In the genomic region with DNA sequence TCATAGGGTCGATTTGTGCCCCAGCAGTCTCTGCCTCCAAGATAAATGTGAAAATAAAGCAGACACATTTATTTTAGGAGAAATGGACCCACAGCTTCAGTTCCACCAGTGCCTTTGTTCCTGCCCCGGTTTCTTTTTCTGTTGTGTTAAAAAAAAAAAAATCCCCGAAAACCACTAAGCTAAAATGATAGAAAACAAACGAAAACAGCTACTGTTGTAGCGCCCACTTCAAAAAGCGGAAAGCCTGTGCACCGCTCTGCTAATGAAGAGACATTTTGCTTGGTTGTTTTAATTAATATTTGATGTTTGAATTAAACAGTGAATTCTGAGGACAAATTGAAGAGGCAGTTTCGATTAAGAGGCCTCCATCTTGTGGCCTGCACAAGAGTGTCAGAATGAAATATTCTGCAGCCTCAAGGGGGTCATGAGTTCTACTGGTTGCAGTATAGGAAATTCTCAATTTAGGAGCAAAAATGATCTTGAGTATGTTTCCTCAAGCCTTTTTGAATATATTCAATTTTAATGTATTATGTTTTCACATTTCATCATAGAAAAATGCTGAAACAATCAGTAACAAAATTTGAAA, we compare ENCODE assay signal across 17 cellular contexts.
DNase-seq lines count a peak whose midpoint lies in the region; ATAC-seq and FAIRE-seq lines count a peak whose summit lies in the region.
"Had no signal": no experiment of that assay in that cellular context is flagged by ENCODE, and none has a peak within 500 bp of the region (broad histone marks: within the 10 kb centered on the region; RNA-seq: fewer than 3 reads in every experiment).

No MANE protein-coding gene starts in this region.

- peak overlapping the region; percentile 42 for H3K9ac ChIP-seq in SK-N-MC (ENCODE audit: insufficient read length)

- no peaks in the 10 kb centered on the region for H3K9me3 Mint-ChIP-seq in activated naive CD4-positive, alpha-beta T cell treated with anti-CD3 and anti-CD28 coated beads, Interleukin-2, amount 10 ng/mL, durations not matched to agents 7 days and 5 days
- H3K9me3 Mint-ChIP-seq in activated naive CD8-positive, alpha-beta T cell treated with anti-CD3 and anti-CD28 coated beads, Interleukin-2, amount 50 U/mL, for 24 hours, result no peaks in the 10 kb centered on the region
- H3K9me3 Mint-ChIP-seq in stimulated activated naive B cell treated with anti-CD40 and anti-IgM and Interleukin-4, amounts not matched to agents 10 μg/mL and 1 μg/mL and 100 μg/mL, for 72 hours, result no peaks in the 10 kb centered on the region

- peak overlapping the region; percentile 95 for H3K27ac Mint-ChIP-seq in activated naive CD4-positive, alpha-beta T cell treated with anti-CD3 and anti-CD28 coated beads, Interleukin-2, amount 10 ng/mL, durations not matched to agents 7 days and 5 days
- H3K27ac Mint-ChIP-seq in activated naive CD8-positive, alpha-beta T cell treated with anti-CD3 and anti-CD28 coated beads, Interleukin-2, amount 50 U/mL, for 24 hours, result peak overlapping the region; percentile 78
- H3K27ac Mint-ChIP-seq in stimulated activated naive B cell treated with anti-CD40 and anti-IgM and Interleukin-4, amounts not matched to agents 10 μg/mL and 1 μg/mL and 100 μg/mL, for 72 hours, result no peak overlapping the region

- H3K4me1 Mint-ChIP-seq in activated naive CD4-positive, alpha-beta T cell treated with anti-CD3 and anti-CD28 coated beads, Interleukin-2, amount 10 ng/mL, durations not matched to agents 7 days and 5 days, result peaks cover 61% of the 10 kb centered on the region
- peaks cover 25% of the 10 kb centered on the region for H3K4me1 Mint-ChIP-seq in activated naive CD8-positive, alpha-beta T cell treated with anti-CD3 and anti-CD28 coated beads, Interleukin-2, amount 50 U/mL, for 24 hours
- peaks cover 27 to 39% of the 10 kb centered on the region in 2 donors for H3K4me1 Mint-ChIP-seq in stimulated activated naive B cell treated with anti-CD40 and anti-IgM and Interleukin-4, amounts not matched to agents 10 μg/mL and 1 μg/mL and 100 μg/mL, for 72 hours

- H3K36me3 ChIP-seq in SK-N-MC (ENCODE audit: insufficient read depth, low read length) (no peaks in the 10 kb centered on the region; the same call in 1 of the 2 replicates), thymus (ENCODE audit: control insufficient read depth, insufficient read depth) (peaks cover 8% of the 10 kb centered on the region)
- H3K36me3 ChIP-seq: neutrophil had no signal

- no peaks in the 10 kb centered on the region for H3K27me3 ChIP-seq in thymus (ENCODE audit: control insufficient read depth, insufficient read depth)
- H3K27me3 ChIP-seq: neutrophil, SJSA1 had no signal

- peaks cover 25% of the 10 kb centered on the region for H3K4me1 ChIP-seq in thymus (ENCODE audit: control insufficient read depth, insufficient read depth, low read length)

- H3K27ac ChIP-seq in SK-N-MC (peak overlapping the region; percentile 44; the same call in 1 of the 2 replicates), thymus (ENCODE audit: low read depth) (peak overlapping the region; percentile 12)
- H3K27ac ChIP-seq: neutrophil, SJSA1 had no signal

- H3K4me3 Mint-ChIP-seq in activated naive CD4-positive, alpha-beta T cell treated with anti-CD3 and anti-CD28 coated beads, Interleukin-2, amount 10 ng/mL, durations not matched to agents 7 days and 5 days, result peak overlapping the region; percentile 49
- H3K4me3 Mint-ChIP-seq in activated naive CD8-positive, alpha-beta T cell treated with anti-CD3 and anti-CD28 coated beads, Interleukin-2, amount 50 U/mL, for 24 hours, result peak overlapping the region; percentile 62
- no peak overlapping the region for H3K4me3 Mint-ChIP-seq in stimulated activated naive B cell treated with anti-CD40 and anti-IgM and Interleukin-4, amounts not matched to agents 10 μg/mL and 1 μg/mL and 100 μg/mL, for 72 hours

- H3K9me3 ChIP-seq in SK-N-MC (ENCODE audit: low read depth, low read length), result no peaks in the 10 kb centered on the region
- no peaks in the 10 kb centered on the region for H3K9me3 ChIP-seq in thymus (ENCODE audit: control insufficient read depth)
- H3K9me3 ChIP-seq: neutrophil, SJSA1 had no signal

- H3K27me3 Mint-ChIP-seq in activated naive CD4-positive, alpha-beta T cell treated with anti-CD3 and anti-CD28 coated beads, Interleukin-2, amount 10 ng/mL, durations not matched to agents 7 days and 5 days, result no peaks in the 10 kb centered on the region
- H3K27me3 Mint-ChIP-seq in activated naive CD8-positive, alpha-beta T cell treated with anti-CD3 and anti-CD28 coated beads, Interleukin-2, amount 50 U/mL, for 24 hours, result no peaks in the 10 kb centered on the region
- H3K27me3 Mint-ChIP-seq in stimulated activated naive B cell treated with anti-CD40 and anti-IgM and Interleukin-4, amounts not matched to agents 10 μg/mL and 1 μg/mL and 100 μg/mL, for 72 hours, result no peaks in the 10 kb centered on the region

- no peak for ATAC-seq in activated naive CD8-positive, alpha-beta T cell treated with anti-CD3 and anti-CD28 coated beads, Interleukin-2, amount 50 U/mL, for 24 hours
- ATAC-seq in stimulated activated naive B cell treated with anti-CD40 and anti-IgM and Interleukin-4, amounts not matched to agents 10 μg/mL and 1 μg/mL and 100 μg/mL, for 72 hours (replicated peaks), result no peak
- ATAC-seq: left lobe of liver had no signal

- DNase-seq in activated naive CD4-positive, alpha-beta T cell treated with anti-CD3 and anti-CD28 coated beads, Interleukin-2, amount 10 ng/mL, durations not matched to agents 7 days and 5 days, result peak; percentile 44
- no peak for DNase-seq in activated naive CD4-positive, alpha-beta T cell treated with Interleukin-2 at 50 U/mL for 16 hours
- DNase-seq in SK-N-MC (ENCODE audit: low read depth, low spot score) (no peak), germinal center (ENCODE audit: low spot score) (no peak), HTR-8/SVneo (ENCODE audit: insufficient read length, low spot score) (no peak)
- DNase-seq in activated naive CD8-positive, alpha-beta T cell treated with anti-CD3 and anti-CD28 coated beads, Interleukin-2, amount 50 U/mL, for 24 hours, result no peak
- DNase-seq in stimulated activated naive B cell treated with anti-CD40 and anti-IgM and Interleukin-4, amounts not matched to agents 10 μg/mL and 1 μg/mL and 100 μg/mL, for 72 hours, result no peak
- DNase-seq: anterior cingulate cortex; KBM-7; midbrain; NCI-H345; stimulated activated CD4-positive, alpha-beta T cell treated with anti-CD3 and anti-CD28 coated beads, Interleukin-4, amount 100 ng/mL, for 24 hours had no signal

- 31% methylated on average over 8 of the region's 8 CpGs for WGBS in thymus

- H3K36me3 Mint-ChIP-seq in activated naive CD4-positive, alpha-beta T cell treated with anti-CD3 and anti-CD28 coated beads, Interleukin-2, amount 10 ng/mL, durations not matched to agents 7 days and 5 days, result peaks cover 44% of the 10 kb centered on the region
- H3K36me3 Mint-ChIP-seq in activated naive CD8-positive, alpha-beta T cell treated with anti-CD3 and anti-CD28 coated beads, Interleukin-2, amount 50 U/mL, for 24 hours (ENCODE audit: low read depth), result peaks cover 31% of the 10 kb centered on the region
- peaks cover 26 to 43% of the 10 kb centered on the region in 2 donors for H3K36me3 Mint-ChIP-seq in stimulated activated naive B cell treated with anti-CD40 and anti-IgM and Interleukin-4, amounts not matched to agents 10 μg/mL and 1 μg/mL and 100 μg/mL, for 72 hours

- CTCF ChIA-PET in activated naive CD4-positive, alpha-beta T cell treated with anti-CD3 and anti-CD28 coated beads, Interleukin-2, amount 10 ng/mL, durations not matched to agents 7 days and 5 days (lab: Charles Lee), result interaction anchor here (0.7 to 1.4 kb wide), 3 partner anchors 8 to 59 kb away, joined by 3 read pairs; no protein-coding TSS in a partner anchor

- no peak overlapping the region for H3K4me3 ChIP-seq in SK-N-MC
- no peak overlapping the region for H3K4me3 ChIP-seq in thymus (ENCODE audit: low read length)
- H3K4me3 ChIP-seq: SJSA1, smooth muscle cell had no signal

- no peak for FAIRE-seq in HTR-8/SVneo (lab: Jason Lieb, UNC)

Comparison
In these comparisons a context has a peak if more than half of its experiments do, and no peak if none do; other contexts are left out.
1. H3K4me3 Mint-ChIP-seq: peak in activated naive CD4-positive, alpha-beta T cell treated with anti-CD3 and anti-CD28 coated beads, Interleukin-2, amount 10 ng/mL, durations not matched to agents 7 days and 5 days (single experiment) and activated naive CD8-positive, alpha-beta T cell treated with anti-CD3 and anti-CD28 coated beads, Interleukin-2, amount 50 U/mL, for 24 hours (single experiment); none in stimulated activated naive B cell treated with anti-CD40 and anti-IgM and Interleukin-4, amounts not matched to agents 10 μg/mL and 1 μg/mL and 100 μg/mL, for 72 hours (0 of 2).